ENCODE assay signal across 17 cellular contexts in genomic region chr10:70565556-70566514, GRCh38. TPM values are rescaled to one million over a fixed set of nuclear protein-coding genes. Genes with fewer than 3 reads are reported as not detected.
DNase-seq lines count a peak whose midpoint lies in the region; ATAC-seq and TF ChIP-seq lines count a peak whose summit lies in the region.
"Had no signal": no experiment of that assay in that cellular context is flagged by ENCODE, and none has a peak within 500 bp of the region (broad histone marks: within the 10 kb centered on the region; RNA-seq: fewer than 3 reads in every experiment).

No MANE protein-coding gene starts in this region.

- no peaks in the 10 kb centered on the region for H3K9me3 Mint-ChIP-seq in activated naive CD4-positive, alpha-beta T cell treated with anti-CD3 and anti-CD28 coated beads, Interleukin-2, amount 10 ng/mL, durations not matched to agents 7 days and 5 days
- H3K9me3 Mint-ChIP-seq in chondrocyte (ENCODE audit: low read depth) (no peaks in the 10 kb centered on the region), progenitor cell of endocrine pancreas (ENCODE audit: low read depth) (no peaks in the 10 kb centered on the region)
- H3K9me3 Mint-ChIP-seq in naive thymus-derived CD8-positive, alpha-beta T cell, result no peaks in the 10 kb centered on the region
- H3K9me3 Mint-ChIP-seq: CD4-positive, CD25-positive, alpha-beta regulatory T cell had no signal

- TF ChIP-seq CTCF in chondrocyte (IDR thresholded peaks at IDR 0.05), result no peak
- TF ChIP-seq CTCF in progenitor cell of endocrine pancreas (IDR thresholded peaks at IDR 0.05; ENCODE audit: unreplicated experiment), result no peak

- no peaks in the 10 kb centered on the region for H3K36me3 Mint-ChIP-seq in activated naive CD4-positive, alpha-beta T cell treated with anti-CD3 and anti-CD28 coated beads, Interleukin-2, amount 10 ng/mL, durations not matched to agents 7 days and 5 days
- H3K36me3 Mint-ChIP-seq in chondrocyte (ENCODE audit: low read depth) (no peaks in the 10 kb centered on the region), progenitor cell of endocrine pancreas (ENCODE audit: insufficient read depth) (no peaks in the 10 kb centered on the region)
- H3K36me3 Mint-ChIP-seq in naive thymus-derived CD8-positive, alpha-beta T cell, result peaks cover 0 to 1% (median 0%) of the 10 kb centered on the region in 3 donors
- H3K36me3 Mint-ChIP-seq: CD4-positive, CD25-positive, alpha-beta regulatory T cell had no signal

- no peak overlapping the region for H3K4me3 Mint-ChIP-seq in activated naive CD4-positive, alpha-beta T cell treated with anti-CD3 and anti-CD28 coated beads, Interleukin-2, amount 10 ng/mL, durations not matched to agents 7 days and 5 days
- no peak overlapping the region for H3K4me3 Mint-ChIP-seq in chondrocyte (ENCODE audit: unreplicated experiment)
- no peak overlapping the region for H3K4me3 Mint-ChIP-seq in progenitor cell of endocrine pancreas (ENCODE audit: low read depth)
- no peak overlapping the region for H3K4me3 Mint-ChIP-seq in naive thymus-derived CD8-positive, alpha-beta T cell
- H3K4me3 Mint-ChIP-seq: CD4-positive, CD25-positive, alpha-beta regulatory T cell had no signal

- H3K4me1 Mint-ChIP-seq in activated naive CD4-positive, alpha-beta T cell treated with anti-CD3 and anti-CD28 coated beads, Interleukin-2, amount 10 ng/mL, durations not matched to agents 7 days and 5 days, result peaks cover 11% of the 10 kb centered on the region
- no peaks in the 10 kb centered on the region for H3K4me1 Mint-ChIP-seq in chondrocyte (ENCODE audit: low read depth)
- no peaks in the 10 kb centered on the region for H3K4me1 Mint-ChIP-seq in progenitor cell of endocrine pancreas (ENCODE audit: low read depth)
- H3K4me1 Mint-ChIP-seq in naive thymus-derived CD8-positive, alpha-beta T cell, result peaks cover 18 to 31% (median 28%) of the 10 kb centered on the region in 4 donors

- peak; percentile 14 for DNase-seq in activated naive CD4-positive, alpha-beta T cell treated with anti-CD3 and anti-CD28 coated beads, Interleukin-2, amount 10 ng/mL, durations not matched to agents 7 days and 5 days
- no peak for DNase-seq in activated naive CD4-positive, alpha-beta T cell treated with anti-CD3 and anti-CD28 coated beads, Interleukin-2, amount 50 U/mL, for 16 hours
- DNase-seq in MV-4-11 (lab: John Stamatoyannopoulos, UW), result peak; percentile 62
- DNase-seq in chondrocyte (ENCODE audit: low spot score), result peak; percentile 75
- DNase-seq in progenitor cell of endocrine pancreas (ENCODE audit: low spot score, unreplicated experiment), result no peak
- no peak for DNase-seq in NCI-H2081 treated with DMSO at 0.1 percent for 48 hours (lab: John Stamatoyannopoulos, UW)
- DNase-seq in EL, result no peak
- DNase-seq in naive thymus-derived CD8-positive, alpha-beta T cell, result no peak
- DNase-seq: activated CD4-positive, alpha-beta T cell treated with anti-CD3 and anti-CD28 coated beads for 4 hours; activated naive CD4-positive, alpha-beta T cell; left cardiac atrium; NCI-H524 treated with DMSO at 0.1 percent for 48 hours; stimulated activated CD8-positive, alpha-beta memory T cell treated with anti-CD3 and anti-CD28 coated beads, Interleukin-4, amount 100 ng/mL, for 48 hours had no signal

- ATAC-seq in naive thymus-derived CD8-positive, alpha-beta T cell, result no peak
- ATAC-seq: left cardiac atrium had no signal

- POLR2A ChIA-PET in naive thymus-derived CD8-positive, alpha-beta T cell (lab: Charles Lee), result interaction anchor here (1.1 kb wide), 1 partner anchor 10 kb away, joined by 3 read pairs; no protein-coding TSS in a partner anchor

- no peak overlapping the region for H3K27ac Mint-ChIP-seq in activated naive CD4-positive, alpha-beta T cell treated with anti-CD3 and anti-CD28 coated beads, Interleukin-2, amount 10 ng/mL, durations not matched to agents 7 days and 5 days
- H3K27ac Mint-ChIP-seq in chondrocyte (ENCODE audit: unreplicated experiment), result no peak overlapping the region
- peak overlapping the region; percentile 59 for H3K27ac Mint-ChIP-seq in progenitor cell of endocrine pancreas
- no peak overlapping the region for H3K27ac Mint-ChIP-seq in naive thymus-derived CD8-positive, alpha-beta T cell
- H3K27ac Mint-ChIP-seq: CD4-positive, CD25-positive, alpha-beta regulatory T cell had no signal

- CTCF ChIA-PET in activated naive CD4-positive, alpha-beta T cell treated with anti-CD3 and anti-CD28 coated beads, Interleukin-2, amount 10 ng/mL, durations not matched to agents 7 days and 5 days (lab: Charles Lee), result interaction anchor here (0.9 to 1.2 kb wide), 2 partner anchors 16 to 105 kb away, joined by 3 to 4 read pairs; no protein-coding TSS in a partner anchor

- peaks cover 34% of the 10 kb centered on the region for H3K27me3 Mint-ChIP-seq in activated naive CD4-positive, alpha-beta T cell treated with anti-CD3 and anti-CD28 coated beads, Interleukin-2, amount 10 ng/mL, durations not matched to agents 7 days and 5 days
- H3K27me3 Mint-ChIP-seq in chondrocyte (ENCODE audit: low read depth) (no peaks in the 10 kb centered on the region), progenitor cell of endocrine pancreas (no peaks in the 10 kb centered on the region)
- peaks cover 0 to 2% (median 0%) of the 10 kb centered on the region in 5 donors for H3K27me3 Mint-ChIP-seq in naive thymus-derived CD8-positive, alpha-beta T cell
- H3K27me3 Mint-ChIP-seq: CD4-positive, CD25-positive, alpha-beta regulatory T cell had no signal

RNA-seq across cellular contexts. Expression of gene PRF1, which starts 36.7 kb away (rescaled TPM):
- total RNA-seq in chondrocyte (not detected in 3 replicates), progenitor cell of endocrine pancreas (not detected in 2 replicates)
- 10 to 100 TPM; 14.7 to 16.8 TPM for total RNA-seq in naive thymus-derived CD8-positive, alpha-beta T cell
- polyA plus RNA-seq in naive thymus-derived CD8-positive, alpha-beta T cell, result 100 to 1,000 TPM in 1 of 3 donors, 10 to 100 TPM in 2; 58.3 to 435 (median 84.3) TPM
- total RNA-seq: A673, glomerular endothelial cell, renal cortical epithelial cell had no signal

Comparison
In these comparisons a context has a peak if more than half of its experiments do, and no peak if none do; other contexts are left out.
1. DNase-seq: peak in activated naive CD4-positive, alpha-beta T cell treated with anti-CD3 and anti-CD28 coated beads, Interleukin-2, amount 10 ng/mL, durations not matched to agents 7 days and 5 days (single experiment), MV-4-11 (single experiment) and chondrocyte (single experiment); none in activated naive CD4-positive, alpha-beta T cell treated with anti-CD3 and anti-CD28 coated beads, Interleukin-2, amount 50 U/mL, for 16 hours (single experiment), progenitor cell of endocrine pancreas (single experiment), NCI-H2081 treated with DMSO at 0.1 percent for 48 hours (single experiment), EL (single experiment) and naive thymus-derived CD8-positive, alpha-beta T cell (0 of 10).
2. RNA of gene PRF1, which starts 36.7 kb away (total RNA-seq): 14.7 to 16.8 TPM in naive thymus-derived CD8-positive, alpha-beta T cell; not detected in chondrocyte and not detected in progenitor cell of endocrine pancreas; every median in the first group is over 10 times any median in the second.